In genomic region chr3:33954956-33955355, GRCh38 we compare ENCODE assay signal across 1 cellular context.
TF ChIP-seq lines count a peak whose summit lies in the region.

No MANE protein-coding gene starts in this region.

TF ChIP-seq in GM23338, 12 proteins besides CTCF, POLR2A, EP300 and RAD21 (continued from another document):
- TF ChIP-seq REST (IDR thresholded peaks at IDR 0.05; ENCODE audit: unreplicated experiment), result no peak
- TF ChIP-seq ZNF114 (CRISPR knock-in tag; IDR thresholded peaks at IDR 0.05), result no peak
- no peak for TF ChIP-seq EZH2phosphoT487 (IDR thresholded peaks at IDR 0.05; ENCODE audit: unreplicated experiment)
- no peak for TF ChIP-seq ETS1 (IDR thresholded peaks at IDR 0.05)
- TF ChIP-seq STAT1 (IDR thresholded peaks at IDR 0.05; ENCODE audit: unreplicated experiment), result no peak
- no peak for TF ChIP-seq CREB1 (CRISPR knock-in tag; IDR thresholded peaks at IDR 0.05; ENCODE audit: low read depth)
- no peak for TF ChIP-seq ZNF331 (CRISPR knock-in tag; IDR thresholded peaks at IDR 0.05; ENCODE audit: low read depth)
- no peak for TF ChIP-seq NANOG (IDR thresholded peaks at IDR 0.05; ENCODE audit: borderline replicate concordance)
- no peak for TF ChIP-seq JUNB (IDR thresholded peaks at IDR 0.05; ENCODE audit: unreplicated experiment)
